Comparison of ENCODE assay signal across 1 cellular context in the genomic region with DNA sequence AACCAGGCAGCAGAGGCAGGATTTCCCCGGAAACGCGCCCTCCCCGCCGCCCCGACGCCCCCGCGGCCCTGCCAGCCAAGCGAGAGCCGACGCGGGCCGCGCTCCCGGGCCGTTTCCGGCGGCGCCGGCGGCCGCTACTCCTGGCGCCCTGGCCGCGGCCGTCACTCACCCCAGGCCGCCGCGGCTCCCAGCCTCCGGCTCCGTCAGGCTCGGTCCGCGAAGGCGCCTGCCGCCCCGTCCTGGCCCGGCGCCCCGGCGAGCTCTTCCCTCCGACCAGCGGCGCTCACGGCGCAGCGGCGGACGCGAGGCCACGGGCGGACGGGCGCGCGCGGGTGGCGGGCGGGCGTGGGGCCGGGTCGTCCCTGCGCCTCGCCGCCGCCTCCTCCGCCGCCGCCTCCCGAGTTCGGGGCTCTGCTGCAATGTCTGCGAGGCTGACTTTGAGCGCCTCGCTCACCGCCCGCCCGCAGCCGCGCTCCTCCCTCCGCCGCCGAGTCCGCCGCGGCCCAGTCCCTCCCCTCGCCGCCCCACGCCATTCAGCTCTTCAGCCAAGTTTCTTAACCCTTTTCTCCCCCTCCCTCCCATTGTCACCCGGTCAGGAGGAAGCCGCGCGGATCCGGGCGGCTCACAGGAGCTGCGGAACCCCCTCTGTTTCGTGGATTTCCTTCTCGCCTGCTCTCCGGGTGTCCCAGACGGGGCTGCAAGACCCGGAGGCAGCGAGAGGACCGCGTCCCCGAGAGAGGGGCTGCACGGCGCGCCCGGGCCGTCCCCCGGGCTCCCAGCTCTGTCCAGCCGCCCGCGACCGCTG.
A peak's percentile ranks its signal among the peaks of the same experiment; 100 is the strongest.
TF ChIP-seq lines count a peak whose summit lies in the region.

A gene with protein sequence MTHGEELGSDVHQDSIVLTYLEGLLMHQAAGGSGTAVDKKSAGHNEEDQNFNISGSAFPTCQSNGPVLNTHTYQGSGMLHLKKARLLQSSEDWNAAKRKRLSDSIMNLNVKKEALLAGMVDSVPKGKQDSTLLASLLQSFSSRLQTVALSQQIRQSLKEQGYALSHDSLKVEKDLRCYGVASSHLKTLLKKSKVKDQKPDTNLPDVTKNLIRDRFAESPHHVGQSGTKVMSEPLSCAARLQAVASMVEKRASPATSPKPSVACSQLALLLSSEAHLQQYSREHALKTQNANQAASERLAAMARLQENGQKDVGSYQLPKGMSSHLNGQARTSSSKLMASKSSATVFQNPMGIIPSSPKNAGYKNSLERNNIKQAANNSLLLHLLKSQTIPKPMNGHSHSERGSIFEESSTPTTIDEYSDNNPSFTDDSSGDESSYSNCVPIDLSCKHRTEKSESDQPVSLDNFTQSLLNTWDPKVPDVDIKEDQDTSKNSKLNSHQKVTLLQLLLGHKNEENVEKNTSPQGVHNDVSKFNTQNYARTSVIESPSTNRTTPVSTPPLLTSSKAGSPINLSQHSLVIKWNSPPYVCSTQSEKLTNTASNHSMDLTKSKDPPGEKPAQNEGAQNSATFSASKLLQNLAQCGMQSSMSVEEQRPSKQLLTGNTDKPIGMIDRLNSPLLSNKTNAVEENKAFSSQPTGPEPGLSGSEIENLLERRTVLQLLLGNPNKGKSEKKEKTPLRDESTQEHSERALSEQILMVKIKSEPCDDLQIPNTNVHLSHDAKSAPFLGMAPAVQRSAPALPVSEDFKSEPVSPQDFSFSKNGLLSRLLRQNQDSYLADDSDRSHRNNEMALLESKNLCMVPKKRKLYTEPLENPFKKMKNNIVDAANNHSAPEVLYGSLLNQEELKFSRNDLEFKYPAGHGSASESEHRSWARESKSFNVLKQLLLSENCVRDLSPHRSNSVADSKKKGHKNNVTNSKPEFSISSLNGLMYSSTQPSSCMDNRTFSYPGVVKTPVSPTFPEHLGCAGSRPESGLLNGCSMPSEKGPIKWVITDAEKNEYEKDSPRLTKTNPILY (N-terminal part only) (minus strand): TSS at position 425 of the 805 bp plus-strand sequence. CDS start 96,808 bp downstream, outside the sequence.

TF ChIP-seq in HepG2, 621 proteins besides CTCF, POLR2A, EP300 and RAD21 (continued from another document and continues in another):
- TF ChIP-seq, protein P1, sequence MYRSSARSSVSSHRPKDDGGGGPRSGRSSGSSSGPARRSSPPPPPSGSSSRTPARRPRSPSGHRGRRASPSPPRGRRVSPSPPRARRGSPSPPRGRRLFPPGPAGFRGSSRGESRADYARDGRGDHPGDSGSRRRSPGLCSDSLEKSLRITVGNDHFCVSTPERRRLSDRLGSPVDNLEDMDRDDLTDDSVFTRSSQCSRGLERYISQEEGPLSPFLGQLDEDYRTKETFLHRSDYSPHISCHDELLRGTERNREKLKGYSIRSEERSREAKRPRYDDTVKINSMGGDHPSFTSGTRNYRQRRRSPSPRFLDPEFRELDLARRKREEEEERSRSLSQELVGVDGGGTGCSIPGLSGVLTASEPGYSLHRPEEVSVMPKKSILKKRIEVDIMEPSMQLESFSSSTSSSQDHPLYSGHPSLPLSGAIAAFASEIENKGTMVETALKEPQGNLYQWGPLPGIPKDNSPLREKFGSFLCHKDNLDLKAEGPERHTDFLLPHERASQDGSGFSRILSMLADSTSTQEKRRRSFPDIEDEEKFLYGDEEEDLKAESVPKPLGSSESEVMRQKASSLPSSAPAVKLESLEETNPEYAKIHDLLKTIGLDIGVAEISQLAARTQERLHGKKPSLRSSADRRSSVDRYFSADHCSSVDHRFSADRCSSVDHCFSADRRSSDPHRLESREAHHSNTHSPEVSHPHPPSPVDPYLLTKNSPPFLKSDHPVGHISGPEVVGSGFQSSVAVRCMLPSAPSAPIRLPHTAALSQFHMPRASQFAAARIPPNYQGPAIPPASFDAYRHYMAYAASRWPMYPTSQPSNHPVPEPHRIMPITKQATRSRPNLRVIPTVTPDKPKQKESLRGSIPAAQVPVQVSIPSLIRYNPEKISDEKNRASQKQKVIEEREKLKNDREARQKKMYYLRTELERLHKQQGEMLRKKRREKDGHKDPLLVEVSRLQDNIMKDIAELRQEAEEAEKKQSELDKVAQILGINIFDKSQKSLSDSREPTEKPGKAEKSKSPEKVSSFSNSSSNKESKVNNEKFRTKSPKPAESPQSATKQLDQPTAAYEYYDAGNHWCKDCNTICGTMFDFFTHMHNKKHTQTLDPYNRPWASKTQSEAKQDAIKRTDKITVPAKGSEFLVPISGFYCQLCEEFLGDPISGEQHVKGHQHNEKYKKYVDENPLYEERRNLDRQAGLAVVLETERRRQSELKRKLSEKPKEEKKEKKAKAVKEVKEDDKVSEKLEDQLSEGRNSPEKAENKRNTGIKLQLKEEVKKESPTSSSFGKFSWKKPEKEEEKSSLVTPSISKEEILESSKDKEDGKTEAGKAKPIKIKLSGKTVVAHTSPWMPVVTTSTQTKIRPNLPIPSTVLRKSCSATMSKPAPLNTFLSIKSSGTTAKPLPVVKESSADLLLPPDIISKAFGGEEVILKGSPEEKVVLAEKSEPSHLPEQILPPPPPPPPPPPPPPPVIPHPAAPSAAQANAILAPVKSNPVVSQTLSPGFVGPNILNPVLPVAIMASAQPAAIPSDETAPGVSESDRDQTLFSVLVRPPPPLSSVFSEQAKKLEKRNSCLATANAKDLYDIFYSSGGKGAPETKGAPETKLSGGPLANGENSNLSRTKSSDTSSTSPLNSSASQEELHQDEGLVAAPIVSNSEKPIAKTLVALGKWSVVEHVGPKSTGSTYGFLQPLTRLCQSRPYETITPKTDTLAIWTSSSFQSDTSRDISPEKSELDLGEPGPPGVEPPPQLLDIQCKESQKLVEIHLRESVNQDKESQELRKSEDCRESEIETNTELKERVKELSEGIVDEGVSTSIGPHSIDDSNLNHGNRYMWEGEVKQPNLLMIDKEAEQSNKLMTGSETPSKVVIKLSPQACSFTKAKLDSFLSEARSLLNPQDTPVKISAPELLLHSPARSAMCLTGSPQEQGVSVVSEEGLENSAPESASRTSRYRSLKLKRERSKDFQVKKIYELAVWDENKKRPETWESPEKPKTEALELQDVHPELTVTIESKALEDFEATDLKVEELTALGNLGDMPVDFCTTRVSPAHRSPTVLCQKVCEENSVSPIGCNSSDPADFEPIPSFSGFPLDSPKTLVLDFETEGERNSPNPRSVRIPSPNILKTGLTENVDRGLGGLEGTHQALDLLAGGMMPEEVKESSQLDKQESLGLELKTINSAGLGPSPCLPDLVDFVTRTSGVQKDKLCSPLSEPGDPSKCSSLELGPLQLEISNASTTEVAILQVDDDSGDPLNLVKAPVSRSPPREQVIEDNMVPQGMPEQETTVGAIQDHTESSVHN (CRISPR knock-in tag; IDR thresholded peaks at IDR 0.05): no peak
- TF ChIP-seq SIX4 (CRISPR knock-in tag; IDR thresholded peaks at IDR 0.05) (no peak), TCF12 (IDR thresholded peaks at IDR 0.05) (no peak), TCF12 (CRISPR knock-in tag; IDR thresholded peaks at IDR 0.05) (0 out of 2 replicates have a peak, but pooled peaks have one; percentile 56), MEIS1 (CRISPR knock-in tag; IDR thresholded peaks at IDR 0.05; ENCODE audit: borderline replicate concordance) (no peak), NRL (CRISPR knock-in tag; IDR thresholded peaks at IDR 0.05; ENCODE audit: borderline replicate concordance) (no peak), ARID2 (CRISPR knock-in tag; IDR thresholded peaks at IDR 0.05; ENCODE audit: borderline replicate concordance) (no peak), PLRG1 (conservative IDR thresholded peaks at IDR 0.05) (no peak), MXI1 (IDR thresholded peaks at IDR 0.05; ENCODE audit: borderline replicate concordance, low read depth, low read length) (peak; percentile 63; the same call in 1 of the 3 replicates), SRSF9 (IDR thresholded peaks at IDR 0.05; ENCODE audit: borderline replicate concordance, insufficient read depth, low read depth, low read length, poor library complexity, severe bottlenecking) (no peak), ZBTB21 (CRISPR knock-in tag; IDR thresholded peaks at IDR 0.05) (no peak; the same call in 1 of the 2 replicates), MIER2 (CRISPR knock-in tag; IDR thresholded peaks at IDR 0.05) (peak; percentile 22; the same call in 1 of the 2 replicates), TP53 (CRISPR knock-in tag; conservative IDR thresholded peaks at IDR 0.05) (no peak), ZNF672 (CRISPR knock-in tag; IDR thresholded peaks at IDR 0.05) (no peak), ZNF207 (IDR thresholded peaks at IDR 0.05; ENCODE audit: borderline replicate concordance) (no peak), ZNF160 (CRISPR knock-in tag; IDR thresholded peaks at IDR 0.05) (no peak), IRF2 (CRISPR knock-in tag; IDR thresholded peaks at IDR 0.05) (no peak), RARA (CRISPR knock-in tag; IDR thresholded peaks at IDR 0.05) (peak; percentile 57), DMTF1 (CRISPR knock-in tag; IDR thresholded peaks at IDR 0.05) (no peak), SETDB1 (CRISPR knock-in tag; IDR thresholded peaks at IDR 0.05; ENCODE audit: borderline replicate concordance) (no peak), ZSCAN9 (CRISPR knock-in tag; IDR thresholded peaks at IDR 0.05; ENCODE audit: borderline replicate concordance) (peak; percentile 48; the same call in 1 of the 2 replicates), ZNF263 (CRISPR knock-in tag; IDR thresholded peaks at IDR 0.05) (peak; percentile 81), ZNF780A (CRISPR knock-in tag; IDR thresholded peaks at IDR 0.05) (no peak), ZNF549 (CRISPR knock-in tag; IDR thresholded peaks at IDR 0.05) (no peak), FOXO1 (CRISPR knock-in tag; IDR thresholded peaks at IDR 0.05) (peak; percentile 36; the same call in 1 of the 2 replicates), FIP1L1 (IDR thresholded peaks at IDR 0.05; ENCODE audit: borderline replicate concordance, insufficient read depth, low read depth, low read length) (no peak), CENPT (CRISPR knock-in tag; IDR thresholded peaks at IDR 0.05; ENCODE audit: low read depth) (no peak), TBP (CRISPR knock-in tag; IDR thresholded peaks at IDR 0.05) (no peak), ZNF607 (CRISPR knock-in tag; IDR thresholded peaks at IDR 0.05; ENCODE audit: borderline replicate concordance) (no peak), ZNF451 (CRISPR knock-in tag; IDR thresholded peaks at IDR 0.05) (no peak), TSC22D2 (CRISPR knock-in tag; IDR thresholded peaks at IDR 0.05; ENCODE audit: borderline replicate concordance) (no peak), TEAD3 (CRISPR knock-in tag; optimal IDR thresholded peaks at IDR 0.05; ENCODE audit: borderline replicate concordance) (no peak), HMG20A (CRISPR knock-in tag; IDR thresholded peaks at IDR 0.05; ENCODE audit: borderline replicate concordance) (no peak), JUNB (CRISPR knock-in tag; IDR thresholded peaks at IDR 0.05; ENCODE audit: borderline replicate concordance) (no peak), NCOR1 (IDR thresholded peaks at IDR 0.05; ENCODE audit: borderline replicate concordance, low read length) (no peak), ZNF431 (CRISPR knock-in tag; IDR thresholded peaks at IDR 0.05; ENCODE audit: borderline replicate concordance, low read depth) (no peak)
- TF ChIP-seq, protein P2, sequence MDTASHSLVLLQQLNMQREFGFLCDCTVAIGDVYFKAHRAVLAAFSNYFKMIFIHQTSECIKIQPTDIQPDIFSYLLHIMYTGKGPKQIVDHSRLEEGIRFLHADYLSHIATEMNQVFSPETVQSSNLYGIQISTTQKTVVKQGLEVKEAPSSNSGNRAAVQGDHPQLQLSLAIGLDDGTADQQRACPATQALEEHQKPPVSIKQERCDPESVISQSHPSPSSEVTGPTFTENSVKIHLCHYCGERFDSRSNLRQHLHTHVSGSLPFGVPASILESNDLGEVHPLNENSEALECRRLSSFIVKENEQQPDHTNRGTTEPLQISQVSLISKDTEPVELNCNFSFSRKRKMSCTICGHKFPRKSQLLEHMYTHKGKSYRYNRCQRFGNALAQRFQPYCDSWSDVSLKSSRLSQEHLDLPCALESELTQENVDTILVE (CRISPR knock-in tag; IDR thresholded peaks at IDR 0.05): peak; percentile 54; the same call in 1 of the 2 replicates
- TF ChIP-seq, protein P3, sequence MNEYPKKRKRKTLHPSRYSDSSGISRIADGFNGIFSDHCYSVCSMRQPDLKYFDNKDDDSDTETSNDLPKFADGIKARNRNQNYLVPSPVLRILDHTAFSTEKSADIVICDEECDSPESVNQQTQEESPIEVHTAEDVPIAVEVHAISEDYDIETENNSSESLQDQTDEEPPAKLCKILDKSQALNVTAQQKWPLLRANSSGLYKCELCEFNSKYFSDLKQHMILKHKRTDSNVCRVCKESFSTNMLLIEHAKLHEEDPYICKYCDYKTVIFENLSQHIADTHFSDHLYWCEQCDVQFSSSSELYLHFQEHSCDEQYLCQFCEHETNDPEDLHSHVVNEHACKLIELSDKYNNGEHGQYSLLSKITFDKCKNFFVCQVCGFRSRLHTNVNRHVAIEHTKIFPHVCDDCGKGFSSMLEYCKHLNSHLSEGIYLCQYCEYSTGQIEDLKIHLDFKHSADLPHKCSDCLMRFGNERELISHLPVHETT (CRISPR knock-in tag; conservative IDR thresholded peaks at IDR 0.05): peak; percentile 38; the same call in 1 of the 2 replicates
- TF ChIP-seq, protein P4, sequence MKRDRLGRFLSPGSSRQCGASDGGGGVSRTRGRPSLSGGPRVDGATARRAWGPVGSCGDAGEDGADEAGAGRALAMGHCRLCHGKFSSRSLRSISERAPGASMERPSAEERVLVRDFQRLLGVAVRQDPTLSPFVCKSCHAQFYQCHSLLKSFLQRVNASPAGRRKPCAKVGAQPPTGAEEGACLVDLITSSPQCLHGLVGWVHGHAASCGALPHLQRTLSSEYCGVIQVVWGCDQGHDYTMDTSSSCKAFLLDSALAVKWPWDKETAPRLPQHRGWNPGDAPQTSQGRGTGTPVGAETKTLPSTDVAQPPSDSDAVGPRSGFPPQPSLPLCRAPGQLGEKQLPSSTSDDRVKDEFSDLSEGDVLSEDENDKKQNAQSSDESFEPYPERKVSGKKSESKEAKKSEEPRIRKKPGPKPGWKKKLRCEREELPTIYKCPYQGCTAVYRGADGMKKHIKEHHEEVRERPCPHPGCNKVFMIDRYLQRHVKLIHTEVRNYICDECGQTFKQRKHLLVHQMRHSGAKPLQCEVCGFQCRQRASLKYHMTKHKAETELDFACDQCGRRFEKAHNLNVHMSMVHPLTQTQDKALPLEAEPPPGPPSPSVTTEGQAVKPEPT (CRISPR knock-in tag; IDR thresholded peaks at IDR 0.05; ENCODE audit: low read depth): 0 out of 2 replicates have a peak, but pooled peaks have one; percentile 12
- TF ChIP-seq, protein P5, sequence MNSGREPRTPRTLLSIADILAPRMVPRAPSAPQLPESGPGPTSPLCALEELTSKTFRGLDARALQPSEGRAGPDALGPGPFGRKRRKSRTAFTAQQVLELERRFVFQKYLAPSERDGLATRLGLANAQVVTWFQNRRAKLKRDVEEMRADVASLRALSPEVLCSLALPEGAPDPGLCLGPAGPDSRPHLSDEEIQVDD (CRISPR knock-in tag; IDR thresholded peaks at IDR 0.05; ENCODE audit: borderline replicate concordance): no peak
